ENCODE assay signal across 18 cellular contexts in genomic region chr12:78271546-78271945, GRCh38.
A peak's percentile ranks its signal among the peaks of the same experiment; 100 is the strongest.
DNase-seq lines count a peak whose midpoint lies in the region; FAIRE-seq and TF ChIP-seq lines count a peak whose summit lies in the region.
"Had no signal": no experiment of that assay in that cellular context is flagged by ENCODE, and none has a peak within 500 bp of the region (broad histone marks: within the 10 kb centered on the region; RNA-seq: fewer than 3 reads in every experiment).

No MANE protein-coding gene starts in this region.

- no peaks in the 10 kb centered on the region for H3K27me3 Mint-ChIP-seq in astrocyte (ENCODE audit: low read depth, unreplicated experiment)

- TF ChIP-seq CTCF in astrocyte (IDR thresholded peaks at IDR 0.05; ENCODE audit: insufficient read depth, low read depth, low read length) (no peak), fibroblast of mammary gland (conservative IDR thresholded peaks at IDR 0.05; ENCODE audit: control insufficient read depth, insufficient read depth, low read depth, low read length) (no peak)

- H3K4me1 Mint-ChIP-seq in astrocyte (ENCODE audit: low read depth, unreplicated experiment), result no peaks in the 10 kb centered on the region

- intact Hi-C loops in cardiac septum (cut with DNase I), result no loop called here

- no peaks in the 10 kb centered on the region for H3K36me3 ChIP-seq in GM23248 (ENCODE audit: low read depth)
- no peaks in the 10 kb centered on the region for H3K36me3 ChIP-seq in astrocyte (ENCODE audit: insufficient read depth, low read length)
- H3K36me3 ChIP-seq: HAP-1, SJCRH30 had no signal

- H3K27ac ChIP-seq in GM23248 (no peak overlapping the region), astrocyte (ENCODE audit: low read depth, low read length) (no peak overlapping the region)
- H3K27ac ChIP-seq: C4-2B, SJCRH30 had no signal

- H3K27me3 ChIP-seq in GM23248 (replicated peaks; ENCODE audit: insufficient read depth), result no peaks in the 10 kb centered on the region
- no peaks in the 10 kb centered on the region for H3K27me3 ChIP-seq in astrocyte (ENCODE audit: insufficient read depth, low read length)
- H3K27me3 ChIP-seq: SJCRH30 had no signal

- no peaks in the 10 kb centered on the region for H3K36me3 Mint-ChIP-seq in astrocyte (ENCODE audit: low read depth, unreplicated experiment)

- in situ Hi-C loops in GM23248 (cut with MboI) (no loop called here), KBM-7 (cut with MboI; ENCODE audit: low pct_unique_long_range_greater_than_20kb, low sequenced_read_pairs) (no loop called here)

- no peaks in the 10 kb centered on the region for H3K4me1 ChIP-seq in GM23248 (ENCODE audit: insufficient read depth)
- no peaks in the 10 kb centered on the region for H3K4me1 ChIP-seq in astrocyte (ENCODE audit: insufficient read depth, low read length)
- H3K4me1 ChIP-seq: HAP-1, SJCRH30 had no signal

- 88 to 98% methylated on average over 3 of the region's 3 CpGs for WGBS in GM23248 (ENCODE audit: low coverage in 1 of 2, low lambda C conversion rate in 2 of 2, missing lambda C conversion rate in 2 of 2), 2 experiments

- H3K79me2 ChIP-seq in GM23248 (ENCODE audit: insufficient read depth), result no peaks in the 10 kb centered on the region
- no peaks in the 10 kb centered on the region for H3K79me2 ChIP-seq in astrocyte (ENCODE audit: insufficient read depth, low read length)

- no peak overlapping the region for H3K4me3 ChIP-seq in GM23248
- H3K4me3 ChIP-seq in astrocyte (ENCODE audit: insufficient read depth, low read depth, low read length), result no peak overlapping the region
- no peak overlapping the region for H3K4me3 ChIP-seq in fibroblast of mammary gland (ENCODE audit: control insufficient read depth, low read depth, low read length)
- H3K4me3 ChIP-seq: HAP-1, SJCRH30 had no signal

- H3F3A ChIP-seq in GM23248 (ENCODE audit: insufficient read depth), result no peaks in the 10 kb centered on the region

- H3K27ac Mint-ChIP-seq in astrocyte (ENCODE audit: unreplicated experiment), result no peak overlapping the region

- no peaks in the 10 kb centered on the region for H3K9me2 ChIP-seq in GM23248 (ENCODE audit: insufficient read depth)

- H3K9me3 Mint-ChIP-seq in astrocyte (ENCODE audit: unreplicated experiment), result no peaks in the 10 kb centered on the region

- no peak overlapping the region for H3K4me3 Mint-ChIP-seq in astrocyte (ENCODE audit: unreplicated experiment)

- no peaks in the 10 kb centered on the region for H4K20me1 ChIP-seq in GM23248 (ENCODE audit: insufficient read depth)
- H4K20me1 ChIP-seq in astrocyte (ENCODE audit: insufficient read depth, low read length), result no peaks in the 10 kb centered on the region

- no peak overlapping the region for H3K4me2 ChIP-seq in GM23248 (ENCODE audit: unreplicated experiment)
- H3K4me2 ChIP-seq in astrocyte (ENCODE audit: low read length), result no peak overlapping the region

- DNase-seq in GM23248 (peak; percentile 33), astrocyte (ENCODE audit: low read depth) (peak; percentile 50), fibroblast of mammary gland (ENCODE audit: low read depth) (peak; percentile 62), cardiac septum (ENCODE audit: low spot score) (no peak), SIG-M5 (lab: John Stamatoyannopoulos, UW) (no peak), RCC 7860 (ENCODE audit: low spot score) (no peak), KBM-7 (no peak)
- DNase-seq: ACHN, AML-193, DMS79, NCI-H1417 treated with DMSO at 0.1 percent for 48 hours, NCI-H1930, NCI-H526, PC-3, SJCRH30 had no signal

- H3K9ac ChIP-seq in GM23248 (no peak overlapping the region), astrocyte (ENCODE audit: low read length) (no peak overlapping the region)

- FAIRE-seq in astrocyte (lab: Jason Lieb, UNC) (no peak), RCC 7860 (lab: Jason Lieb, UNC) (no peak)
- FAIRE-seq: G401.6 had no signal

- no peaks in the 10 kb centered on the region for H3K9me3 ChIP-seq in GM23248 (ENCODE audit: low read depth)
- H3K9me3 ChIP-seq in astrocyte (ENCODE audit: insufficient read depth, low read depth, low read length), result no peaks in the 10 kb centered on the region
- H3K9me3 ChIP-seq: HAP-1, SJCRH30 had no signal

- no peak overlapping the region for H2AFZ ChIP-seq in GM23248
- no peak overlapping the region for H2AFZ ChIP-seq in astrocyte (ENCODE audit: low read depth, low read length)

Comparison
In these comparisons a context has a peak if more than half of its experiments do, and no peak if none do; other contexts are left out.
1. DNase-seq: peak in GM23248 (single experiment), astrocyte (single experiment) and fibroblast of mammary gland (single experiment); none in cardiac septum (single experiment), SIG-M5 (single experiment), RCC 7860 (single experiment) and KBM-7 (single experiment).